ENCODE assay signal across 16 cellular contexts in the genomic region with DNA sequence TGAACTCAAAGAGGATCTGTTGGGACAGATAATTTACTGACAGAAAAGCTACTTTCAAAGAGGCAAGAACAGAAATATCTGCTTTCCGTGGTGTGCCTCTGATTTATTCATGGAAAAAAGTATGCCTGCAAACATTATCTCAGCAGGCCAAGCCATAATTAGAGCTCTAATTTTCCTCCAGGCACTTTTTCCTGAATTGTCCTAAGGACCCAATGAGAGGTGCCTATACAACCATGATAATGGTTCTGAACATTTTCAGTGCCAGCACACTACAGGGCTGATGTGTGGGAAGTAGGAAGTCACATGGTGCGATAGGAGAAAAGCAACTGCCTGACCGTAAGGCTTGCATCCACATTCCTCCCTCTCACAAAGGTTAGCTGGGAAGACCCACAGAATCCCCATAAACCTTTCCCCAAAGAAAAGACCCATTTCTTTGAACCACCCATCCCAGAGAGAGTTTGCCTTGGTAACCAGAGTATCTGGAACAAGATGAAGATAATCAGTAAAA.
"Had no signal": no experiment of that assay in that cellular context is flagged by ENCODE, and none has a peak within 500 bp of the region (broad histone marks: within the 10 kb centered on the region; RNA-seq: fewer than 3 reads in every experiment).

No MANE protein-coding gene starts in this region.

- DNase-seq: activated CD4-positive, alpha-beta memory T cell treated with anti-CD3 and anti-CD28 coated beads, Interleukin-2, amount 10 ng/mL, durations not matched to agents 7 days and 5 days; activated CD8-positive, alpha-beta memory T cell treated with anti-CD3 and anti-CD28 coated beads, Interleukin-2, amount 50 U/mL, for 4 hours; activated naive CD4-positive, alpha-beta T cell; aorta; dorsolateral prefrontal cortex; left colon; mammary epithelial cell; mucosa of descending colon; natural killer cell; occipital lobe; psoas muscle; right lobe of liver; stimulated activated CD4-positive, alpha-beta T cell treated with anti-CD3 and anti-CD28 coated beads, Interleukin-1b, Interleukin-23, amount 100 ng/mL, for 48 hours; T1000 had no signal

- ATAC-seq: esophagus mucosa; left colon; mucosa of descending colon; natural killer cell; psoas muscle; right lobe of liver; stimulated activated memory B cell treated with anti-CD40 and anti-IgM and Interleukin-4, amounts not matched to agents 10 μg/mL and 1 μg/mL and 100 μg/mL, for 72 hours had no signal
